ENCODE assay signal across 2 cellular contexts in genomic region chr2:108594132-108594981, GRCh38.
TF ChIP-seq lines count a peak whose summit lies in the region.

No MANE protein-coding gene starts in this region.

TF ChIP-seq in HCT116, 20 proteins besides CTCF, POLR2A, EP300 and RAD21 (continued from another document):
- TF ChIP-seq, protein P1, sequence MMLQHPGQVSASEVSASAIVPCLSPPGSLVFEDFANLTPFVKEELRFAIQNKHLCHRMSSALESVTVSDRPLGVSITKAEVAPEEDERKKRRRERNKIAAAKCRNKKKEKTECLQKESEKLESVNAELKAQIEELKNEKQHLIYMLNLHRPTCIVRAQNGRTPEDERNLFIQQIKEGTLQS (IDR thresholded peaks at IDR 0.05), result no peak
- TF ChIP-seq SRF (IDR thresholded peaks at IDR 0.05; ENCODE audit: low read depth) (peak; percentile 31; the same call in 1 of the 2 replicates), EZH2 (IDR thresholded peaks at IDR 0.05) (no peak), MAX (IDR thresholded peaks at IDR 0.05) (peak; percentile 37; the same call in 1 of the 2 replicates), SIN3A (IDR thresholded peaks at IDR 0.05; ENCODE audit: low read depth) (no peak; the same call in 1 of the 2 replicates), SP1 (IDR thresholded peaks at IDR 0.05; ENCODE audit: low read depth) (peak; percentile 64), EGR1 (IDR thresholded peaks at IDR 0.05; ENCODE audit: low read depth) (0 out of 2 replicates have a peak, but pooled peaks have one; percentile 20), POLR2AphosphoS5 (IDR thresholded peaks at IDR 0.05; ENCODE audit: low read depth, low read length) (no peak), YY1 (IDR thresholded peaks at IDR 0.05; ENCODE audit: extremely low read depth, insufficient replicate concordance, low read depth, low read length) (no peak)
- TF ChIP-seq, protein P2, sequence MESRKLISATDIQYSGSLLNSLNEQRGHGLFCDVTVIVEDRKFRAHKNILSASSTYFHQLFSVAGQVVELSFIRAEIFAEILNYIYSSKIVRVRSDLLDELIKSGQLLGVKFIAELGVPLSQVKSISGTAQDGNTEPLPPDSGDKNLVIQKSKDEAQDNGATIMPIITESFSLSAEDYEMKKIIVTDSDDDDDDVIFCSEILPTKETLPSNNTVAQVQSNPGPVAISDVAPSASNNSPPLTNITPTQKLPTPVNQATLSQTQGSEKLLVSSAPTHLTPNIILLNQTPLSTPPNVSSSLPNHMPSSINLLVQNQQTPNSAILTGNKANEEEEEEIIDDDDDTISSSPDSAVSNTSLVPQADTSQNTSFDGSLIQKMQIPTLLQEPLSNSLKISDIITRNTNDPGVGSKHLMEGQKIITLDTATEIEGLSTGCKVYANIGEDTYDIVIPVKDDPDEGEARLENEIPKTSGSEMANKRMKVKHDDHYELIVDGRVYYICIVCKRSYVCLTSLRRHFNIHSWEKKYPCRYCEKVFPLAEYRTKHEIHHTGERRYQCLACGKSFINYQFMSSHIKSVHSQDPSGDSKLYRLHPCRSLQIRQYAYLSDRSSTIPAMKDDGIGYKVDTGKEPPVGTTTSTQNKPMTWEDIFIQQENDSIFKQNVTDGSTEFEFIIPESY (IDR thresholded peaks at IDR 0.05; ENCODE audit: extremely low read depth, insufficient replicate concordance, low read length), result no peak
- TF ChIP-seq, protein P3, sequence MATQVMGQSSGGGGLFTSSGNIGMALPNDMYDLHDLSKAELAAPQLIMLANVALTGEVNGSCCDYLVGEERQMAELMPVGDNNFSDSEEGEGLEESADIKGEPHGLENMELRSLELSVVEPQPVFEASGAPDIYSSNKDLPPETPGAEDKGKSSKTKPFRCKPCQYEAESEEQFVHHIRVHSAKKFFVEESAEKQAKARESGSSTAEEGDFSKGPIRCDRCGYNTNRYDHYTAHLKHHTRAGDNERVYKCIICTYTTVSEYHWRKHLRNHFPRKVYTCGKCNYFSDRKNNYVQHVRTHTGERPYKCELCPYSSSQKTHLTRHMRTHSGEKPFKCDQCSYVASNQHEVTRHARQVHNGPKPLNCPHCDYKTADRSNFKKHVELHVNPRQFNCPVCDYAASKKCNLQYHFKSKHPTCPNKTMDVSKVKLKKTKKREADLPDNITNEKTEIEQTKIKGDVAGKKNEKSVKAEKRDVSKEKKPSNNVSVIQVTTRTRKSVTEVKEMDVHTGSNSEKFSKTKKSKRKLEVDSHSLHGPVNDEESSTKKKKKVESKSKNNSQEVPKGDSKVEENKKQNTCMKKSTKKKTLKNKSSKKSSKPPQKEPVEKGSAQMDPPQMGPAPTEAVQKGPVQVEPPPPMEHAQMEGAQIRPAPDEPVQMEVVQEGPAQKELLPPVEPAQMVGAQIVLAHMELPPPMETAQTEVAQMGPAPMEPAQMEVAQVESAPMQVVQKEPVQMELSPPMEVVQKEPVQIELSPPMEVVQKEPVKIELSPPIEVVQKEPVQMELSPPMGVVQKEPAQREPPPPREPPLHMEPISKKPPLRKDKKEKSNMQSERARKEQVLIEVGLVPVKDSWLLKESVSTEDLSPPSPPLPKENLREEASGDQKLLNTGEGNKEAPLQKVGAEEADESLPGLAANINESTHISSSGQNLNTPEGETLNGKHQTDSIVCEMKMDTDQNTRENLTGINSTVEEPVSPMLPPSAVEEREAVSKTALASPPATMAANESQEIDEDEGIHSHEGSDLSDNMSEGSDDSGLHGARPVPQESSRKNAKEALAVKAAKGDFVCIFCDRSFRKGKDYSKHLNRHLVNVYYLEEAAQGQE (IDR thresholded peaks at IDR 0.05; ENCODE audit: low read depth), result no peak
TF ChIP-seq in HCT116: peak in this region for 8.

TF ChIP-seq in GM12878, 131 proteins besides CTCF, POLR2A, EP300 and RAD21 (continued from another document and continues in another):
- no peak for TF ChIP-seq ZBTB11 (CRISPR knock-in tag; IDR thresholded peaks at IDR 0.05)
- TF ChIP-seq EGR1 (IDR thresholded peaks at IDR 0.05; ENCODE audit: borderline replicate concordance in 1 of 2, low read depth in 2 of 2, low read length in 2 of 2), result peak in 1 of 2 experiments; percentile 27; a peak in 1 of 3 replicates
- TF ChIP-seq LARP7 (IDR thresholded peaks at IDR 0.05), result no peak
- no peak for TF ChIP-seq ZNF622 (IDR thresholded peaks at IDR 0.05)
- no peak for TF ChIP-seq ZNF274 (IDR thresholded peaks at IDR 0.05; ENCODE audit: insufficient read depth, insufficient read length)
- TF ChIP-seq MEF2B (IDR thresholded peaks at IDR 0.05; ENCODE audit: partially characterized antibody, poor library complexity, severe bottlenecking), result peak; percentile 81
- TF ChIP-seq SRF (IDR thresholded peaks at IDR 0.05; ENCODE audit: low read depth in 2 of 2, low read length in 2 of 2), result peak in 1 of 2 experiments; percentile 78; a peak in 2 of 4 replicates
- TF ChIP-seq HDAC6 (IDR thresholded peaks at IDR 0.05; ENCODE audit: unreplicated experiment), result no peak
- 0 out of 2 replicates have a peak, but pooled peaks have one; percentile 31 for TF ChIP-seq TCF7 (IDR thresholded peaks at IDR 0.05; ENCODE audit: borderline replicate concordance)
- TF ChIP-seq, protein P1 (IDR thresholded peaks at IDR 0.05; ENCODE audit: borderline replicate concordance, extremely low read depth, low read depth, low read length), result no peak
- TF ChIP-seq MTA2 (IDR thresholded peaks at IDR 0.05; ENCODE audit: low read depth), result peak; percentile 96
- TF ChIP-seq, protein P4, sequence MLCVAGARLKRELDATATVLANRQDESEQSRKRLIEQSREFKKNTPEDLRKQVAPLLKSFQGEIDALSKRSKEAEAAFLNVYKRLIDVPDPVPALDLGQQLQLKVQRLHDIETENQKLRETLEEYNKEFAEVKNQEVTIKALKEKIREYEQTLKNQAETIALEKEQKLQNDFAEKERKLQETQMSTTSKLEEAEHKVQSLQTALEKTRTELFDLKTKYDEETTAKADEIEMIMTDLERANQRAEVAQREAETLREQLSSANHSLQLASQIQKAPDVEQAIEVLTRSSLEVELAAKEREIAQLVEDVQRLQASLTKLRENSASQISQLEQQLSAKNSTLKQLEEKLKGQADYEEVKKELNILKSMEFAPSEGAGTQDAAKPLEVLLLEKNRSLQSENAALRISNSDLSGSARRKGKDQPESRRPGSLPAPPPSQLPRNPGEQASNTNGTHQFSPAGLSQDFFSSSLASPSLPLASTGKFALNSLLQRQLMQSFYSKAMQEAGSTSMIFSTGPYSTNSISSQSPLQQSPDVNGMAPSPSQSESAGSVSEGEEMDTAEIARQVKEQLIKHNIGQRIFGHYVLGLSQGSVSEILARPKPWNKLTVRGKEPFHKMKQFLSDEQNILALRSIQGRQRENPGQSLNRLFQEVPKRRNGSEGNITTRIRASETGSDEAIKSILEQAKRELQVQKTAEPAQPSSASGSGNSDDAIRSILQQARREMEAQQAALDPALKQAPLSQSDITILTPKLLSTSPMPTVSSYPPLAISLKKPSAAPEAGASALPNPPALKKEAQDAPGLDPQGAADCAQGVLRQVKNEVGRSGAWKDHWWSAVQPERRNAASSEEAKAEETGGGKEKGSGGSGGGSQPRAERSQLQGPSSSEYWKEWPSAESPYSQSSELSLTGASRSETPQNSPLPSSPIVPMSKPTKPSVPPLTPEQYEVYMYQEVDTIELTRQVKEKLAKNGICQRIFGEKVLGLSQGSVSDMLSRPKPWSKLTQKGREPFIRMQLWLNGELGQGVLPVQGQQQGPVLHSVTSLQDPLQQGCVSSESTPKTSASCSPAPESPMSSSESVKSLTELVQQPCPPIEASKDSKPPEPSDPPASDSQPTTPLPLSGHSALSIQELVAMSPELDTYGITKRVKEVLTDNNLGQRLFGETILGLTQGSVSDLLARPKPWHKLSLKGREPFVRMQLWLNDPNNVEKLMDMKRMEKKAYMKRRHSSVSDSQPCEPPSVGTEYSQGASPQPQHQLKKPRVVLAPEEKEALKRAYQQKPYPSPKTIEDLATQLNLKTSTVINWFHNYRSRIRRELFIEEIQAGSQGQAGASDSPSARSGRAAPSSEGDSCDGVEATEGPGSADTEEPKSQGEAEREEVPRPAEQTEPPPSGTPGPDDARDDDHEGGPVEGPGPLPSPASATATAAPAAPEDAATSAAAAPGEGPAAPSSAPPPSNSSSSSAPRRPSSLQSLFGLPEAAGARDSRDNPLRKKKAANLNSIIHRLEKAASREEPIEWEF (IDR thresholded peaks at IDR 0.05; ENCODE audit: insufficient replicate concordance, low read depth, low read length), result peak; percentile 78
- no peak for TF ChIP-seq ZNF384 (IDR thresholded peaks at IDR 0.05; ENCODE audit: borderline replicate concordance, low read depth, low read length)
- TF ChIP-seq MXI1 (IDR thresholded peaks at IDR 0.05; ENCODE audit: low read depth, low read length), result peak; percentile 69
- TF ChIP-seq IRF4 (IDR thresholded peaks at IDR 0.05; ENCODE audit: low read depth, low read length), result peak; percentile 98
- TF ChIP-seq CEBPZ (IDR thresholded peaks at IDR 0.05; ENCODE audit: low read depth, low read length), result no peak
- peak; percentile 80 for TF ChIP-seq NBN (IDR thresholded peaks at IDR 0.05)
- TF ChIP-seq POU2F2 (IDR thresholded peaks at IDR 0.05; ENCODE audit: borderline replicate concordance, low read depth, low read length), result peak; percentile 88; the same call in 2 of the 3 replicates
- TF ChIP-seq RELB (IDR thresholded peaks at IDR 0.05; ENCODE audit: low read depth), result peak; percentile 96
- TF ChIP-seq RB1 (IDR thresholded peaks at IDR 0.05; ENCODE audit: borderline replicate concordance), result no peak
- TF ChIP-seq ZBED1 (IDR thresholded peaks at IDR 0.05; ENCODE audit: borderline replicate concordance), result peak; percentile 86; the same call in 1 of the 2 replicates
- TF ChIP-seq RAD51 (IDR thresholded peaks at IDR 0.05), result no peak
- TF ChIP-seq BRCA1 (IDR thresholded peaks at IDR 0.05; ENCODE audit: low read depth, low read length), result no peak
